Comparison of ENCODE assay signal across 8 cellular contexts in the genomic region with DNA sequence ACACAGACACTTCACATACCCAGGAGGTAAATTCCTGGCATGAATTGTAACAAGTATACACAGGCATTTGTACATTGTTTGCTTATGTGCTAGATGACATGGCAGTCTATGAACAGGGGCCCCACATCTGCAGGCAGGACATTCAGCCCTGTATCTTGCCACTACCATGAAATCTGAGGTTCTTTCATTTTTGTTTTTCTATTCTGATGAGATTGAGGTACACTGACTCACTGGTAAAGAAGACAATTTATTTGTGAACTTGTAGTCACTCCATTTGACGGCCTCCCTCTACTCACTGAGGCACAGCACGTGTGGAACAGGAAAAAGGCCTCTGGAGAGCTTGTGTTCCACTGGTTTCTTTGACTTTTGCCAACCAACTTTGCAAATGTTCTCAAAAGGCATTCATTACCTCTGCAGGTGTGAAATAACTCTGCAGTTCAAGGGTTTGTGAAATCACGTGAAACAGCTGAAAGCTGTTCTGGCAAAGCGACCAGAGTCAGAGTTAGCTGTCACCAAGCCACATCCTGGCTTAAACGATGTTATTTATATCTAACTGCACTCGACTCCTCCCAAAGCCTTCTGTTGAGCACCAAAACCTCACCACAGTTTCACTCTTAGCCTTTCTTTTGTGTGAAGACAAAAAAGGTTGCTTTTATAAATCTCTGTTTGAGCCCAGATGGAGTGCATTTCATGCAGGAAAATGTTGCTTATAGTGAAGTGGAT.
DNase-seq lines count a peak whose midpoint lies in the region; ATAC-seq and TF ChIP-seq lines count a peak whose summit lies in the region.

No MANE protein-coding gene starts in this region.

- ATAC-seq in GM18520 (IDR thresholded peaks at IDR 0.05; ENCODE audit: unreplicated experiment) (peak; percentile 97), HG02763 (IDR thresholded peaks at IDR 0.05; ENCODE audit: unreplicated experiment) (peak; percentile 95), omental fat pad (ENCODE audit: low FRiP score) (no peak), PC-3 (no peak)

- DNase-seq in NOMO-1 treated with dmso at 0.1 percent for 144 hours (lab: John Stamatoyannopoulos, UW; ENCODE audit: unreplicated experiment) (peak; percentile 57), pons (ENCODE audit: low spot score) (peak; percentile 6), omental fat pad (ENCODE audit: low spot score) (no peak), UCSD-AML1 (lab: John Stamatoyannopoulos, UW; ENCODE audit: unreplicated experiment) (no peak), PC-3 (no peak)
- DNase-seq in activated naive CD4-positive, alpha-beta T cell treated with anti-CD3 and anti-CD28 coated beads for 36 hours = peak; percentile 79

- H3K9me3 ChIP-seq in PC-3 (ENCODE audit: low read length) = no peaks in the 10 kb centered on the region

- peaks cover 25% of the 10 kb centered on the region for H3K4me1 ChIP-seq in PC-3 (ENCODE audit: insufficient read depth, low read length)

- intact Hi-C loops in activated naive CD4-positive, alpha-beta T cell treated with anti-CD3 and anti-CD28 coated beads for 36 hours (cut with micrococcal nuclease) = loop anchor here (1.0 to 10.0 kb wide), 13 partner anchors 20 to 1800 kb away; a partner anchor contains a TSS
- intact Hi-C loops in PC-3 (cut with micrococcal nuclease) = no loop called here

- H3K4me2 ChIP-seq in PC-3 (ENCODE audit: low read length) = no peak overlapping the region

- no peak overlapping the region for H3K4me3 ChIP-seq in PC-3 (ENCODE audit: low read length)

- no peaks in the 10 kb centered on the region for H3K9me3 Mint-ChIP-seq in activated naive CD4-positive, alpha-beta T cell treated with anti-CD3 and anti-CD28 coated beads for 36 hours

- H3K36me3 ChIP-seq in PC-3 (ENCODE audit: low read depth, low read length) = no peaks in the 10 kb centered on the region

- H3K27ac Mint-ChIP-seq in activated naive CD4-positive, alpha-beta T cell treated with anti-CD3 and anti-CD28 coated beads for 36 hours = peak overlapping the region; percentile 94

- no peaks in the 10 kb centered on the region for H3K36me3 Mint-ChIP-seq in activated naive CD4-positive, alpha-beta T cell treated with anti-CD3 and anti-CD28 coated beads for 36 hours (ENCODE audit: low read depth)

- H3F3A ChIP-seq in PC-3 (ENCODE audit: low read length, unreplicated experiment) = no peaks in the 10 kb centered on the region

- no peaks in the 10 kb centered on the region for H4K20me1 ChIP-seq in PC-3 (ENCODE audit: low read length)

- H2AFZ ChIP-seq in PC-3 (ENCODE audit: low read length) = no peak overlapping the region

- TF ChIP-seq CTCF in omental fat pad (IDR thresholded peaks at IDR 0.05) (no peak), PC-3 (conservative IDR thresholded peaks at IDR 0.05; ENCODE audit: low read depth, low read length) (no peak)

- H3K4me3 Mint-ChIP-seq in activated naive CD4-positive, alpha-beta T cell treated with anti-CD3 and anti-CD28 coated beads for 36 hours = peak overlapping the region; percentile 41

- H3K27me3 ChIP-seq in PC-3 (ENCODE audit: low read length) = no peaks in the 10 kb centered on the region

- POLR2A ChIA-PET in PC-3 (lab: Charles Lee; ENCODE audit: unreplicated experiment) = no interaction called here

- no peaks in the 10 kb centered on the region for H3K9me2 ChIP-seq in PC-3 (replicated peaks; ENCODE audit: low read length)

- no TSS peak for BruUV-seq in PC-3 (replicated peaks; lab: Mats Ljungman, UMichigan)

- H3K4me1 Mint-ChIP-seq in activated naive CD4-positive, alpha-beta T cell treated with anti-CD3 and anti-CD28 coated beads for 36 hours (ENCODE audit: low read depth) = peaks cover 69% of the 10 kb centered on the region

- H3K27ac ChIP-seq in PC-3 (ENCODE audit: low read length) = no peak overlapping the region

- H3K79me2 ChIP-seq in PC-3 (ENCODE audit: low read length) = no peaks in the 10 kb centered on the region

- no peaks in the 10 kb centered on the region for H3K27me3 Mint-ChIP-seq in activated naive CD4-positive, alpha-beta T cell treated with anti-CD3 and anti-CD28 coated beads for 36 hours (ENCODE audit: low read depth)

- CTCF ChIA-PET in activated naive CD4-positive, alpha-beta T cell treated with anti-CD3 and anti-CD28 coated beads for 36 hours (lab: Charles Lee) = interaction anchor here (1.1 kb wide), 2 partner anchors 26 to 105 kb away, joined by 3 read pairs; no protein-coding TSS in a partner anchor
- CTCF ChIA-PET in PC-3 (lab: Charles Lee) = no interaction called here

- H3K9ac ChIP-seq in PC-3 (ENCODE audit: low read length) = no peak overlapping the region

Comparison
In these comparisons a context has a peak if more than half of its experiments do, and no peak if none do; other contexts are left out.
1. ATAC-seq: peak in GM18520 (single experiment) and HG02763 (single experiment); none in omental fat pad (single experiment) and PC-3 (single experiment).
2. DNase-seq: peak in NOMO-1 treated with dmso at 0.1 percent for 144 hours (single experiment), activated naive CD4-positive, alpha-beta T cell treated with anti-CD3 and anti-CD28 coated beads for 36 hours (single experiment) and pons (single experiment); none in omental fat pad (single experiment), UCSD-AML1 (single experiment) and PC-3 (single experiment).